Comparison of ENCODE assay signal across 16 cellular contexts in the genomic region with DNA sequence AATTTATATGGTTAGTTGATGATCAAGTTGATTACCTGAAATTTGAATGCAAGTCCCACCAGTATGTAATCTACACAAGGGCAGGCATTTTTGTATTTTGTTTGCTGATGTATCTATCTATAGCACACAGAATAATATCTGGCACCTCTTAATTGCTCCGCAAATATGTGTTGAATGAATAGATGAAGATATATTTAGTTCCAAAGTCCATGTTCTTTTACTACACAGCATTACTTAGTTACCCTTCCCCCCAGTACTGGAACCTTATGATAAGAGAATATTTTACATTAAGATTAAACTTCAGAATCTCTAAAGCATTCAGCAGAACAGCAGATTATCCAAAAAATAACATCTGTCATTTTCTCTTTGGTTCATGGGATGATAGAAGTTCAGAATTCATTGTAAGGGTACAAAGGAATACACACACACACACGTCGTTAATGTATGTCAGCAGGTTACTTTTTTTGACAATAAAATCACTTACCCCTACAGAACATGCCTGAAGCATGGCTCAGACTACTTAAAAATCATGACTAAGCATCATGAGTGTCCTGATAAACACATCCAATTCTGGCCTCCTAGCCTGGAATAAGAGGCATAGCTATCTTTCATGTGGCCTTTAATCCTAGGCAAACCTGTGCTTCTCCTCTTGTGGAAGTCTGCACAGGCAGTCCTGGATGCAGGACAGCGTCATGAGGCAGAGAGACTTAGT.
A peak's percentile ranks its signal among the peaks of the same experiment; 100 is the strongest.
DNase-seq lines count a peak whose midpoint lies in the region; ATAC-seq and TF ChIP-seq lines count a peak whose summit lies in the region.
"Had no signal": no experiment of that assay in that cellular context is flagged by ENCODE, and none has a peak within 500 bp of the region (broad histone marks: within the 10 kb centered on the region; RNA-seq: fewer than 3 reads in every experiment).

No MANE protein-coding gene starts in this region.

- H3K27me3 ChIP-seq in esophagus muscularis mucosa = no peaks in the 10 kb centered on the region
- no peaks in the 10 kb centered on the region for H3K27me3 ChIP-seq in osteoblast (ENCODE audit: insufficient read depth, low read length)
- 0 out of 2 replicates have a peak, but pooled peaks cover 4% of the 10 kb centered on the region for H3K27me3 ChIP-seq in HAP-1 (ENCODE audit: low read depth)
- H3K27me3 ChIP-seq in esophagus squamous epithelium = no peaks in the 10 kb centered on the region
- H3K27me3 ChIP-seq: ascending aorta; BLaER1 treated with 17β-estradiol and CSF1 and Interleukin-3, amounts not matched to agents 10 nM and 100 nM; SJCRH30 had no signal

- no peak for ATAC-seq in GM21367 (IDR thresholded peaks at IDR 0.05; ENCODE audit: unreplicated experiment)
- ATAC-seq in HG03460 (IDR thresholded peaks at IDR 0.05; ENCODE audit: unreplicated experiment) = no peak
- ATAC-seq: psoas muscle had no signal

- no peak overlapping the region for H3K27ac ChIP-seq in esophagus muscularis mucosa (replicated peaks in 1 of 4)
- H3K27ac ChIP-seq in osteoblast (ENCODE audit: low read depth, low read length) = no peak overlapping the region
- no peak overlapping the region for H3K27ac ChIP-seq in esophagus squamous epithelium
- H3K27ac ChIP-seq: ascending aorta; BLaER1 treated with 17β-estradiol and CSF1 and Interleukin-3, amounts not matched to agents 10 nM and 100 nM; psoas muscle; SJCRH30 had no signal

- no peaks in the 10 kb centered on the region for H3K9me3 ChIP-seq in esophagus muscularis mucosa
- no peaks in the 10 kb centered on the region for H3K9me3 ChIP-seq in osteoblast (ENCODE audit: low read depth, low read length)
- H3K9me3 ChIP-seq in HAP-1 = no peaks in the 10 kb centered on the region
- H3K9me3 ChIP-seq in esophagus squamous epithelium = no peaks in the 10 kb centered on the region
- H3K9me3 ChIP-seq: psoas muscle, SJCRH30 had no signal

- H3K79me2 ChIP-seq in osteoblast (ENCODE audit: insufficient read depth, low read length) = no peaks in the 10 kb centered on the region

- H2AFZ ChIP-seq in osteoblast (ENCODE audit: low read length) = peak overlapping the region; percentile 10

- TF ChIP-seq POLR2A in esophagus muscularis mucosa (IDR thresholded peaks at IDR 0.05; ENCODE audit: low read depth) (no peak), esophagus squamous epithelium (IDR thresholded peaks at IDR 0.05) (no peak)

- H3K4me3 ChIP-seq in esophagus muscularis mucosa (no peak overlapping the region), osteoblast (ENCODE audit: insufficient read depth, low read length) (no peak overlapping the region), HAP-1 (no peak overlapping the region), esophagus squamous epithelium (no peak overlapping the region)
- H3K4me3 ChIP-seq: ascending aorta; BLaER1 treated with 17β-estradiol and CSF1 and Interleukin-3, amounts not matched to agents 10 nM and 100 nM; psoas muscle; SJCRH30 had no signal

- TF ChIP-seq EP300 in esophagus muscularis mucosa (IDR thresholded peaks at IDR 0.05) = no peak

- intact Hi-C loops in esophagus muscularis mucosa (cut with DNase I) = no loop called here
- intact Hi-C loops in esophagus squamous epithelium (cut with DNase I) = no loop called here

- peak; percentile 21 for DNase-seq in COLO829 (ENCODE audit: low spot score)
- DNase-seq in NCI-H226 = peak; percentile 49
- peak; percentile 68 for DNase-seq in esophagus muscularis mucosa (ENCODE audit: extremely low spot score)
- no peak for DNase-seq in osteoblast (ENCODE audit: insufficient read length, low spot score, missing footprints)
- DNase-seq in HAP-1 (ENCODE audit: low spot score in 2 of 2) = no peak
- no peak for DNase-seq in esophagus squamous epithelium (lab: John Stamatoyannopoulos, UW)
- DNase-seq: activated CD8-positive, alpha-beta memory T cell treated with anti-CD3 and anti-CD28 coated beads, Interleukin-2, amount 50 U/mL, for 4 hours; DND-41; NCI-H1092 treated with DMSO at 0.1 percent for 48 hours; NCI-H2171; psoas muscle; SJCRH30 had no signal

- no peak overlapping the region for H3K4me2 ChIP-seq in osteoblast (ENCODE audit: insufficient read depth, low read length)
- H3K4me2 ChIP-seq: BLaER1 treated with 17β-estradiol and CSF1 and Interleukin-3, amounts not matched to agents 10 nM and 100 nM had no signal

- no peak for TF ChIP-seq CTCF in esophagus muscularis mucosa (IDR thresholded peaks at IDR 0.05)
- no peak for TF ChIP-seq CTCF in osteoblast (IDR thresholded peaks at IDR 0.05; ENCODE audit: extremely low read depth, low read depth, low read length)
- TF ChIP-seq CTCF in esophagus squamous epithelium (IDR thresholded peaks at IDR 0.05) = no peak

- H3K36me3 ChIP-seq in esophagus muscularis mucosa (no peaks in the 10 kb centered on the region), osteoblast (ENCODE audit: insufficient read depth, low read length) (no peaks in the 10 kb centered on the region), HAP-1 (replicated peaks) (no peaks in the 10 kb centered on the region), esophagus squamous epithelium (no peaks in the 10 kb centered on the region)
- H3K36me3 ChIP-seq: ascending aorta; BLaER1 treated with 17β-estradiol and CSF1 and Interleukin-3, amounts not matched to agents 10 nM and 100 nM; SJCRH30 had no signal

- no peaks in the 10 kb centered on the region for H4K20me1 ChIP-seq in osteoblast (ENCODE audit: insufficient read depth, low read length)
- H4K20me1 ChIP-seq: BLaER1 treated with 17β-estradiol and CSF1 and Interleukin-3, amounts not matched to agents 10 nM and 100 nM had no signal

- H3K4me1 ChIP-seq in esophagus muscularis mucosa = no peaks in the 10 kb centered on the region
- no peaks in the 10 kb centered on the region for H3K4me1 ChIP-seq in osteoblast (ENCODE audit: insufficient read depth, low read length)
- peaks cover 5% of the 10 kb centered on the region for H3K4me1 ChIP-seq in HAP-1
- H3K4me1 ChIP-seq in esophagus squamous epithelium = no peaks in the 10 kb centered on the region
- H3K4me1 ChIP-seq: ascending aorta; BLaER1 treated with 17β-estradiol and CSF1 and Interleukin-3, amounts not matched to agents 10 nM and 100 nM; psoas muscle; SJCRH30 had no signal

- 97% methylated on average over 4 of the region's 4 CpGs for WGBS in esophagus muscularis mucosa
- WGBS in esophagus squamous epithelium, 2 donors = 80 to 87% methylated on average over 4 of the region's 4 CpGs

- in situ Hi-C loops in HAP-1 (cut with MboI; ENCODE audit: low sequenced_read_pairs) = loop anchor here (25.0 kb wide), 2 partner anchors 396 to 496 kb away; no protein-coding TSS in a partner anchor

Comparison
In these comparisons a context has a peak if more than half of its experiments do, and no peak if none do; other contexts are left out.
1. DNase-seq: peak in COLO829 (single experiment), NCI-H226 (single experiment) and esophagus muscularis mucosa (single experiment); none in osteoblast (single experiment), HAP-1 (0 of 2) and esophagus squamous epithelium (single experiment).